22 cellular contexts compared by ENCODE assay signal in the genomic region with DNA sequence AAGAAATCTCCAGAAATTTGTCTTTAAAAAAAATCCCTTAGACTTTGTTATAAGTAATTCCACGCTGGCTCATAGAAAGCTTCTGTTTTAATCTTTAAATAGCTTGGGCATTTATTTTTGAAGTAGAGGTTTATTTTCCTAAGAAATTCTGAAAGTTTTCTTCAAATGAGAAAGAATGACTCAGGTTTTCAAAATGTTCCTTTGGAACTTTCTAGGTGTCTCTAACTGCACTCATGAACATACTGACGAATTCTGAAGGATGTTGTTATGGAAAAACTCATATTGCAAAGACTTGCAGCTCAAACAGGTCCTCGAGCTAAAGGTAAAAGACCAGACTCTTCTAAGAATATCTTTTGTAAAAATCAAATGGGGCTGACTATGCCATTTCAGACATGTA. TPM values are rescaled to one million over a fixed set of nuclear protein-coding genes. Genes with fewer than 3 reads are reported as not detected.
DNase-seq lines count a peak whose midpoint lies in the region; ATAC-seq and TF ChIP-seq lines count a peak whose summit lies in the region.
"Had no signal": no experiment of that assay in that cellular context is flagged by ENCODE, and none has a peak within 500 bp of the region (broad histone marks: within the 10 kb centered on the region; RNA-seq: fewer than 3 reads in every experiment).

No MANE protein-coding gene starts in this region.

- no peaks in the 10 kb centered on the region for H3K36me3 ChIP-seq in subcutaneous abdominal adipose tissue (ENCODE audit: control insufficient read depth in 5 of 5, insufficient read depth in 5 of 5, low read length in 5 of 5)
- no peaks in the 10 kb centered on the region for H3K36me3 ChIP-seq in right lobe of liver
- H3K36me3 ChIP-seq in Karpas-422 (ENCODE audit: insufficient read depth, low read length) = no peaks in the 10 kb centered on the region
- H3K36me3 ChIP-seq: BE2C had no signal

- no peaks in the 10 kb centered on the region for H4K20me1 ChIP-seq in Karpas-422 (ENCODE audit: insufficient read depth, low read depth, low read length)

- H3K9ac ChIP-seq in subcutaneous abdominal adipose tissue (ENCODE audit: low read length in 5 of 5) = no peak overlapping the region
- H3K9ac ChIP-seq in Karpas-422 (ENCODE audit: low read length) = no peak overlapping the region

- H3K9me2 ChIP-seq in Karpas-422 (replicated peaks; ENCODE audit: insufficient read depth, low read length) = no peaks in the 10 kb centered on the region

- DNase-seq in AG08396 (ENCODE audit: low spot score) = peak; percentile 33
- DNase-seq in astrocyte of the spinal cord (ENCODE audit: low read depth, low spot score) = peak; percentile 48
- peak; percentile 34 for DNase-seq in fibroblast of gingiva (ENCODE audit: low read depth)
- no peak for DNase-seq in activated naive CD4-positive, alpha-beta T cell treated with Interleukin-2 at 50 U/mL for 16 hours
- DNase-seq in right lobe of liver = no peak
- DNase-seq in Karpas-422 = no peak
- no peak for DNase-seq in glomerular visceral epithelial cell (ENCODE audit: extremely low spot score)
- DNase-seq: 8988T; BE2C; CD4-positive, CD25-positive, alpha-beta regulatory T cell; COR-L47; DMS 273 treated with DMSO at 0.1 percent for 48 hours; DND-41; H7; NCI-H1105 treated with DMSO at 0.1 percent for 48 hours; NCI-H1694 treated with DMSO at 0.1 percent for 48 hours; NCI-H510A treated with DMSO at 0.1 percent for 48 hours; PC-3; RPMI8226; SHP77 treated with DMSO at 0.1 percent for 48 hours had no signal

- no peak for TF ChIP-seq POLR2A in right lobe of liver (IDR thresholded peaks at IDR 0.05)

- H3K79me2 ChIP-seq in Karpas-422 (ENCODE audit: low read length) = no peaks in the 10 kb centered on the region

- H3K27ac ChIP-seq in subcutaneous abdominal adipose tissue (ENCODE audit: low read depth, low read length) = peak overlapping the region; percentile 49
- no peak overlapping the region for H3K27ac ChIP-seq in right lobe of liver
- H3K27ac ChIP-seq in Karpas-422 (ENCODE audit: low read length) = no peak overlapping the region

- H3K9me3 ChIP-seq in subcutaneous abdominal adipose tissue (ENCODE audit: control insufficient read depth in 5 of 5, low read length in 5 of 5) (peaks cover 0 to 16% (median 15%) of the 10 kb centered on the region in 5 donors), right lobe of liver (no peaks in the 10 kb centered on the region), Karpas-422 (ENCODE audit: low read length) (no peaks in the 10 kb centered on the region)
- H3K9me3 ChIP-seq: BE2C had no signal

- TF ChIP-seq CTCF in astrocyte of the spinal cord (IDR thresholded peaks at IDR 0.05; ENCODE audit: low read depth, low read length) (no peak), right lobe of liver (IDR thresholded peaks at IDR 0.05) (no peak)

- no peak overlapping the region for H2AFZ ChIP-seq in Karpas-422 (ENCODE audit: low read length)

- no peak overlapping the region for H3K4me3 ChIP-seq in astrocyte of the spinal cord (ENCODE audit: low read depth, low read length)
- H3K4me3 ChIP-seq in subcutaneous abdominal adipose tissue (ENCODE audit: low read depth in 1 of 5, low read length in 5 of 5) = no peak overlapping the region
- H3K4me3 ChIP-seq in right lobe of liver = no peak overlapping the region
- no peak overlapping the region for H3K4me3 ChIP-seq in Karpas-422 (ENCODE audit: low read length)
- H3K4me3 ChIP-seq: K562 had no signal

- in situ Hi-C loops in astrocyte of the spinal cord (cut with HindIII; ENCODE audit: low sequenced_read_pairs) = no loop called here

- no peak overlapping the region for H3K4me2 ChIP-seq in Karpas-422 (ENCODE audit: low read depth, low read length, poor library complexity, severe bottlenecking)

- WGBS in right lobe of liver (ENCODE audit: insufficient coverage, low coverage, low lambda C conversion rate, missing lambda C conversion rate) = 81% methylated on average over 3 of the region's 3 CpGs

- intact Hi-C loops in right lobe of liver (cut with DNase I) = no loop called here

- H3K27me3 ChIP-seq in subcutaneous abdominal adipose tissue (ENCODE audit: control insufficient read depth in 5 of 5, insufficient read depth in 4 of 5, low read length in 5 of 5) (no peaks in the 10 kb centered on the region), right lobe of liver (no peaks in the 10 kb centered on the region), Karpas-422 (ENCODE audit: low read length) (no peaks in the 10 kb centered on the region)
- H3K27me3 ChIP-seq: BE2C had no signal

- H3K4me1 ChIP-seq in subcutaneous abdominal adipose tissue (ENCODE audit: control insufficient read depth in 5 of 5, insufficient read depth in 5 of 5, low read length in 5 of 5) = peaks cover 0 to 45% (median 23%) of the 10 kb centered on the region in 5 donors
- peaks cover 0 to 22% (median 3%) of the 10 kb centered on the region in 4 donors for H3K4me1 ChIP-seq in right lobe of liver
- H3K4me1 ChIP-seq in Karpas-422 (ENCODE audit: low read length) = no peaks in the 10 kb centered on the region
- H3K4me1 ChIP-seq: BE2C had no signal

- no peak for ATAC-seq in right lobe of liver
- ATAC-seq: K562, PC-3 had no signal

RNA-seq across cellular contexts. Expression of a gene that starts 10.7 kb away (rescaled TPM):
- under 1 TPM in 5 of 6 experiments, not detected in 1; 0.05 to 0.35 (median 0.06) TPM for total RNA-seq in right lobe of liver
- not detected in 2 replicates for total RNA-seq in Karpas-422 (2014; rRNA removed; shearing (Covaris generic); ENCODE audit: low replicate concordance)
- total RNA-seq: CD4-positive, CD25-positive, alpha-beta regulatory T cell; PC-3 had no signal

Comparison
In these comparisons a context has a peak if more than half of its experiments do, and no peak if none do; other contexts are left out.
1. DNase-seq: peak in AG08396 (single experiment), astrocyte of the spinal cord (single experiment) and fibroblast of gingiva (single experiment); none in activated naive CD4-positive, alpha-beta T cell treated with Interleukin-2 at 50 U/mL for 16 hours (single experiment), right lobe of liver (0 of 3), Karpas-422 (single experiment) and glomerular visceral epithelial cell (single experiment).